ENCODE assay signal across 26 cellular contexts in genomic region chr3:164064298-164064697, GRCh38.
"Had no signal": no experiment of that assay in that cellular context is flagged by ENCODE, and none has a peak within 500 bp of the region (broad histone marks: within the 10 kb centered on the region; RNA-seq: fewer than 3 reads in every experiment).

No MANE protein-coding gene starts in this region.

- DNase-seq: stimulated activated CD4-positive, alpha-beta T cell treated with anti-CD3 and anti-CD28 coated beads, Interleukin-2, amount 100 ng/mL, for 48 hours; stimulated activated CD4-positive, alpha-beta T cell treated with anti-CD3 and anti-CD28 coated beads, Interleukin-4, amount 100 ng/mL, for 1 hour; stimulated activated CD4-positive, alpha-beta T cell treated with anti-CD3 and anti-CD28 coated beads, Interleukin-4, amount 100 ng/mL, for 24 hours; stimulated activated CD4-positive, alpha-beta T cell treated with anti-CD3 and anti-CD28 coated beads, Interleukin-4, amount 100 ng/mL, for 4 hours; stimulated activated CD8-positive, alpha-beta memory T cell treated with anti-CD3 and anti-CD28 coated beads, Interleukin-4, amount 100 ng/mL, for 48 hours; stimulated activated naive B cell treated with anti-CD40 and anti-IgM and Interleukin-4, amounts not matched to agents 10 μg/mL and 1 μg/mL and 100 μg/mL, for 72 hours; stimulated activated naive CD4-positive, alpha-beta T cell; stimulated activated naive CD4-positive, alpha-beta T cell treated with Interleukin-2 at 50 U/mL for 16 hours; stimulated activated naive CD8-positive, alpha-beta T cell treated with anti-CD3 and anti-CD28 coated beads, Interleukin-15, amount 100 ng/mL, for 72 hours; stimulated activated naive CD8-positive, alpha-beta T cell treated with anti-CD3 and anti-CD28 coated beads, Interleukin-15, Interleukin-2, amounts not matched to agents 100 U/mL and 50 U/mL, for 24 hours; stomach; substantia nigra; testis; thyroid gland; tibial artery; transverse colon; trophoblast cell; upper lobe of left lung; upper lobe of right lung; uterus had no signal

- H3K27me3 ChIP-seq: stomach, suprapubic skin, testis, thyroid gland, tibial artery, tibial nerve, transverse colon, upper lobe of left lung, upper lobe of right lung, uterus, vagina had no signal

- H3K36me3 ChIP-seq: stomach, suprapubic skin, thoracic aorta, thyroid gland, tibial artery, tibial nerve, transverse colon, upper lobe of left lung, upper lobe of right lung, uterus, vagina had no signal

- H3K27ac ChIP-seq: stomach, suprapubic skin, testis, thoracic aorta, thyroid gland, tibial artery, tibial nerve, transverse colon, upper lobe of left lung, upper lobe of right lung, uterus, vagina had no signal

- H3K4me1 ChIP-seq: stomach, suprapubic skin, testis, thyroid gland, tibial artery, tibial nerve, transverse colon, upper lobe of left lung, upper lobe of right lung, uterus, vagina had no signal

- ATAC-seq: stimulated activated effector memory CD8-positive, alpha-beta T cell treated with anti-CD3 and anti-CD28 coated beads, Interleukin-12 subunit alpha, Interleukin-12 subunit beta, amount 100 ng/mL, for 72 hours; stimulated activated memory B cell treated with anti-CD40 and anti-IgM and Interleukin-4, amounts not matched to agents 10 μg/mL and 1 μg/mL and 100 μg/mL, for 72 hours; stimulated activated naive B cell treated with anti-CD40 and anti-IgM and Interleukin-4, amounts not matched to agents 10 μg/mL and 1 μg/mL and 100 μg/mL, for 72 hours; stimulated activated naive CD8-positive, alpha-beta T cell treated with anti-CD3 and anti-CD28 coated beads, Interleukin-15, amount 100 ng/mL, for 72 hours; stimulated activated naive CD8-positive, alpha-beta T cell treated with anti-CD3 and anti-CD28 coated beads, Interleukin-15, Interleukin-2, amounts not matched to agents 100 U/mL and 50 U/mL, for 24 hours; upper lobe of right lung had no signal

- H3K4me3 ChIP-seq: stomach, suprapubic skin, testis, thoracic aorta, thyroid gland, tibial artery, tibial nerve, transverse colon, upper lobe of left lung, upper lobe of right lung, uterus, vagina had no signal

- H3K9me3 ChIP-seq: stomach, suprapubic skin, testis, thoracic aorta, thyroid gland, tibial artery, tibial nerve, transverse colon, upper lobe of left lung, upper lobe of right lung, uterus, vagina had no signal
